8 cellular contexts compared by ENCODE assay signal in genomic region chr10:119750391-119751230, GRCh38. TPM values are rescaled to one million over a fixed set of nuclear protein-coding genes. Genes with fewer than 3 reads are reported as not detected.
DNase-seq lines count a peak whose midpoint lies in the region; ATAC-seq, FAIRE-seq and TF ChIP-seq lines count a peak whose summit lies in the region.

No MANE protein-coding gene starts in this region.

- H3K9me2 ChIP-seq in GM23338 (ENCODE audit: insufficient read depth) (no peaks in the 10 kb centered on the region), Loucy (replicated peaks; ENCODE audit: low read depth, low read length) (no peaks in the 10 kb centered on the region)

- no peak for TF ChIP-seq POLR2A in uterus (IDR thresholded peaks at IDR 0.05)

- H3F3A ChIP-seq in GM23338 (replicated peaks; ENCODE audit: low read depth) (no peaks in the 10 kb centered on the region), Loucy (ENCODE audit: low read depth) (no peaks in the 10 kb centered on the region)

- H4K20me1 ChIP-seq in GM23338 (replicated peaks; ENCODE audit: insufficient read depth) (no peaks in the 10 kb centered on the region), Loucy (ENCODE audit: insufficient read depth, low read length, poor library complexity, severe bottlenecking) (no peaks in the 10 kb centered on the region)

- peaks cover 5% of the 10 kb centered on the region for H3K27me3 Mint-ChIP-seq in GM23338 (ENCODE audit: insufficient read depth, low read depth, poor library complexity)
- H3K27me3 Mint-ChIP-seq in activated naive CD4-positive, alpha-beta T cell treated with anti-CD3 and anti-CD28 coated beads, Interleukin-2, amount 10 ng/mL, durations not matched to agents 7 days and 5 days, result no peaks in the 10 kb centered on the region

- TF ChIP-seq CTCF in GM23338 (conservative IDR thresholded peaks at IDR 0.05; ENCODE audit: low read depth in 2 of 2) (peak; percentile 88 to 96), Loucy (conservative IDR thresholded peaks at IDR 0.05; ENCODE audit: low read length) (peak; percentile 97), pancreas (IDR thresholded peaks at IDR 0.05) (peak; percentile 61 to 85 (median 71)), uterus (IDR thresholded peaks at IDR 0.05) (peak; percentile 84 to 95 (median 91))

- H3K36me3 ChIP-seq in GM23338 (ENCODE audit: insufficient read depth), result no peaks in the 10 kb centered on the region
- no peaks in the 10 kb centered on the region for H3K36me3 ChIP-seq in Loucy (ENCODE audit: insufficient read depth, low read length)
- H3K36me3 ChIP-seq in SJCRH30, result no peaks in the 10 kb centered on the region
- no peaks in the 10 kb centered on the region for H3K36me3 ChIP-seq in pancreas
- no peaks in the 10 kb centered on the region for H3K36me3 ChIP-seq in uterus

- no peaks in the 10 kb centered on the region for H3K4me1 ChIP-seq in GM23338 (ENCODE audit: insufficient read depth)
- no peaks in the 10 kb centered on the region for H3K4me1 ChIP-seq in Loucy (ENCODE audit: insufficient read depth, low read length, poor library complexity, severe bottlenecking)
- H3K4me1 ChIP-seq in SJCRH30, result 0 out of 2 replicates have a peak, but pooled peaks cover 2% of the 10 kb centered on the region
- peaks cover 8 to 10% (median 9%) of the 10 kb centered on the region in 3 donors for H3K4me1 ChIP-seq in pancreas
- H3K4me1 ChIP-seq in uterus, result peaks cover 0 to 4% of the 10 kb centered on the region in 2 donors

- intact Hi-C loops in pancreas (cut with DNase I), result no loop called here
- intact Hi-C loops in uterus (cut with DNase I; ENCODE audit: low total_unique reads), result loop anchor here (5.0 kb wide), 1 partner anchor 63 kb away; no protein-coding TSS in a partner anchor

- H3K9ac ChIP-seq in Loucy (ENCODE audit: low read depth, low read length, poor library complexity, severe bottlenecking), result no peak overlapping the region

- H3K9me3 Mint-ChIP-seq in GM23338, result peaks cover 11% of the 10 kb centered on the region
- H3K9me3 Mint-ChIP-seq in activated naive CD4-positive, alpha-beta T cell treated with anti-CD3 and anti-CD28 coated beads, Interleukin-2, amount 10 ng/mL, durations not matched to agents 7 days and 5 days, result no peaks in the 10 kb centered on the region

- H3K79me2 ChIP-seq in GM23338 (replicated peaks; ENCODE audit: insufficient read depth) (peaks cover 18% of the 10 kb centered on the region), Loucy (ENCODE audit: insufficient read depth, low read length) (peaks cover 18% of the 10 kb centered on the region)

- CTCF ChIA-PET in activated naive CD4-positive, alpha-beta T cell treated with anti-CD3 and anti-CD28 coated beads, Interleukin-2, amount 10 ng/mL, durations not matched to agents 7 days and 5 days (lab: Charles Lee), result interaction anchor here (0.7 to 5.4 kb wide), 38 partner anchors 8 to 551 kb away, joined by 3 to 66 read pairs (median 3); partner anchors contain the start of gene MCMBP

- DNase-seq in EL, result peak; percentile 76
- DNase-seq in GM23338 (ENCODE audit: low spot score), result peak; percentile 88
- peak; percentile 66 to 84 for DNase-seq in SJCRH30
- DNase-seq in activated naive CD4-positive, alpha-beta T cell treated with anti-CD3 and anti-CD28 coated beads, Interleukin-2, amount 10 ng/mL, durations not matched to agents 7 days and 5 days, result peak; percentile 72
- peak; percentile 74 for DNase-seq in glomerular visceral epithelial cell (ENCODE audit: extremely low spot score)
- DNase-seq in pancreas, result peak in 4 of 6 donors; percentile 49 to 75 (median 59)
- DNase-seq in uterus, result peak; percentile 77 to 81

- no peak overlapping the region for H2AFZ ChIP-seq in GM23338
- no peak overlapping the region for H2AFZ ChIP-seq in Loucy (ENCODE audit: low read length)

- H3K27ac ChIP-seq in GM23338 (ENCODE audit: low read depth), result no peak overlapping the region
- H3K27ac ChIP-seq in SJCRH30, result no peak overlapping the region
- no peak overlapping the region for H3K27ac ChIP-seq in pancreas
- peak overlapping the region in 1 of 2 donors; percentile 2 for H3K27ac ChIP-seq in uterus

- FAIRE-seq in pancreas (lab: Jason Lieb, UNC), result peak; percentile 87

- peaks cover 15% of the 10 kb centered on the region; the same call in 2 of the 3 replicates for H3K36me3 Mint-ChIP-seq in GM23338 (ENCODE audit: low read depth)
- no peaks in the 10 kb centered on the region for H3K36me3 Mint-ChIP-seq in activated naive CD4-positive, alpha-beta T cell treated with anti-CD3 and anti-CD28 coated beads, Interleukin-2, amount 10 ng/mL, durations not matched to agents 7 days and 5 days

- H3K27me3 ChIP-seq in GM23338 (ENCODE audit: insufficient read depth), result no peaks in the 10 kb centered on the region
- H3K27me3 ChIP-seq in Loucy (ENCODE audit: insufficient read depth, low read length, poor library complexity, severe bottlenecking), result no peaks in the 10 kb centered on the region
- H3K27me3 ChIP-seq in SJCRH30, result no peaks in the 10 kb centered on the region
- no peaks in the 10 kb centered on the region for H3K27me3 ChIP-seq in pancreas
- H3K27me3 ChIP-seq in uterus, result no peaks in the 10 kb centered on the region

- H3K4me1 Mint-ChIP-seq in GM23338, result peaks cover 18% of the 10 kb centered on the region
- peaks cover 2% of the 10 kb centered on the region for H3K4me1 Mint-ChIP-seq in activated naive CD4-positive, alpha-beta T cell treated with anti-CD3 and anti-CD28 coated beads, Interleukin-2, amount 10 ng/mL, durations not matched to agents 7 days and 5 days

- H3K27ac Mint-ChIP-seq in GM23338, result no peak overlapping the region
- H3K27ac Mint-ChIP-seq in activated naive CD4-positive, alpha-beta T cell treated with anti-CD3 and anti-CD28 coated beads, Interleukin-2, amount 10 ng/mL, durations not matched to agents 7 days and 5 days, result no peak overlapping the region

- H3K4me3 ChIP-seq in GM23338 (no peak overlapping the region), Loucy (ENCODE audit: low read length, poor library complexity, severe bottlenecking) (no peak overlapping the region), SJCRH30 (no peak overlapping the region), pancreas (no peak overlapping the region), uterus (no peak overlapping the region)

- H3K4me3 Mint-ChIP-seq in GM23338, result no peak overlapping the region; the same call in 2 of the 3 replicates
- no peak overlapping the region for H3K4me3 Mint-ChIP-seq in activated naive CD4-positive, alpha-beta T cell treated with anti-CD3 and anti-CD28 coated beads, Interleukin-2, amount 10 ng/mL, durations not matched to agents 7 days and 5 days

- ATAC-seq in GM23338 (peak; percentile 92), pancreas (peak; percentile 77 to 98 (median 96))

- H3K4me2 ChIP-seq in GM23338 (no peak overlapping the region), Loucy (ENCODE audit: low read depth, low read length, poor library complexity, severe bottlenecking) (no peak overlapping the region)

- H3K9me3 ChIP-seq in Loucy (ENCODE audit: insufficient read depth, low read depth, low read length) (no peaks in the 10 kb centered on the region), SJCRH30 (replicated peaks) (no peaks in the 10 kb centered on the region), pancreas (no peaks in the 10 kb centered on the region), uterus (no peaks in the 10 kb centered on the region)

- 34 to 36% methylated on average over 9 of the region's 9 CpGs for WGBS in pancreas, 2 donors

TF ChIP-seq in GM23338, 12 proteins besides CTCF, POLR2A, EP300 and RAD21:
- TF ChIP-seq JUNB (IDR thresholded peaks at IDR 0.05; ENCODE audit: unreplicated experiment) (no peak), EZH2 (IDR thresholded peaks at IDR 0.05; ENCODE audit: low read depth, unreplicated experiment) (no peak)

RNA-seq across cellular contexts. Expression of gene INPP5F, which starts 24.8 kb away (rescaled TPM):
- 80.3 and 86.0 TPM in 2 replicates for total RNA-seq in GM23338 (2014; rRNA removed; shearing (Covaris generic))
- polyA plus RNA-seq in GM23338 (2016; fragmentation: Nextera tagmentation; extraction: Ambion mirVana) (36.2 and 41.4 TPM in 2 replicates), pancreas (10 to 100 TPM in 1 of 2 donors, 1 to 10 TPM in 1; 4.4 to 13.6 TPM)
- 11.5 and 13.8 TPM in 2 replicates for total RNA-seq in SJCRH30 (2014; rRNA removed; shearing (Covaris generic))
- total RNA-seq in pancreas (1 to 10 TPM; 4.3 to 7.1 (median 4.7) TPM), uterus (10 to 100 TPM; 14.3 to 67.3 (median 27.8) TPM)
